In genomic region chr17:1413281-1413791, GRCh38 we compare ENCODE assay signal across 9 cellular contexts.
A peak's percentile ranks its signal among the peaks of the same experiment; 100 is the strongest.
DNase-seq lines count a peak whose midpoint lies in the region; ATAC-seq and TF ChIP-seq lines count a peak whose summit lies in the region.
"Had no signal": no experiment of that assay in that cellular context is flagged by ENCODE, and none has a peak within 500 bp of the region (broad histone marks: within the 10 kb centered on the region; RNA-seq: fewer than 3 reads in every experiment).

No MANE protein-coding gene starts in this region.

- H3K9me3 Mint-ChIP-seq in stimulated activated naive CD8-positive, alpha-beta T cell treated with anti-CD3 and anti-CD28 coated beads, Interleukin-15, amount 100 ng/mL, for 72 hours: no peaks in the 10 kb centered on the region
- H3K9me3 Mint-ChIP-seq: CD8-positive, alpha-beta T cell had no signal

- H3K4me3 ChIP-seq in AG10803 (ENCODE audit: low read length): no peak overlapping the region

- H3K27me3 Mint-ChIP-seq in stimulated activated naive CD8-positive, alpha-beta T cell treated with anti-CD3 and anti-CD28 coated beads, Interleukin-15, amount 100 ng/mL, for 72 hours: no peaks in the 10 kb centered on the region

- H3K4me3 Mint-ChIP-seq in stimulated activated naive CD8-positive, alpha-beta T cell treated with anti-CD3 and anti-CD28 coated beads, Interleukin-15, amount 100 ng/mL, for 72 hours: no peak overlapping the region
- H3K4me3 Mint-ChIP-seq: CD8-positive, alpha-beta T cell had no signal

- H3K27ac Mint-ChIP-seq in stimulated activated naive CD8-positive, alpha-beta T cell treated with anti-CD3 and anti-CD28 coated beads, Interleukin-15, amount 100 ng/mL, for 72 hours: peak overlapping the region in 1 of 2 donors; percentile 54
- H3K27ac Mint-ChIP-seq: CD8-positive, alpha-beta T cell had no signal

- no peak for TF ChIP-seq CTCF in AG10803 (conservative IDR thresholded peaks at IDR 0.05; ENCODE audit: low read length)

- no peaks in the 10 kb centered on the region for H3K4me1 Mint-ChIP-seq in stimulated activated naive CD8-positive, alpha-beta T cell treated with anti-CD3 and anti-CD28 coated beads, Interleukin-15, amount 100 ng/mL, for 72 hours

- DNase-seq in AG10803 (ENCODE audit: low read depth): peak; percentile 66
- DNase-seq in NCI-H146 treated with DMSO at 0.1 percent for 48 hours (lab: John Stamatoyannopoulos, UW; ENCODE audit: unreplicated experiment): peak; percentile 13
- peak; percentile 93 for DNase-seq in astrocyte of the hippocampus (ENCODE audit: low read depth, low spot score)
- peak; percentile 22 for DNase-seq in left kidney (ENCODE audit: low read depth, low spot score)
- DNase-seq in stimulated activated naive CD8-positive, alpha-beta T cell treated with anti-CD3 and anti-CD28 coated beads, Interleukin-15, amount 100 ng/mL, for 72 hours: no peak
- no peak for DNase-seq in activated CD8-positive, alpha-beta memory T cell treated with anti-CD3 and anti-CD28 coated beads, Interleukin-2, amount 50 U/mL, for 4 hours
- DNase-seq: CD8-positive, alpha-beta T cell had no signal

- ATAC-seq in GM21360 (IDR thresholded peaks at IDR 0.05; ENCODE audit: unreplicated experiment) (no peak), GM21619 (IDR thresholded peaks at IDR 0.05; ENCODE audit: unreplicated experiment) (no peak)
- ATAC-seq in stimulated activated naive CD8-positive, alpha-beta T cell treated with anti-CD3 and anti-CD28 coated beads, Interleukin-15, amount 100 ng/mL, for 72 hours: no peak
- ATAC-seq: CD8-positive, alpha-beta T cell had no signal

Comparison
In these comparisons a context has a peak if more than half of its experiments do, and no peak if none do; other contexts are left out.
1. DNase-seq: peak in AG10803 (single experiment), NCI-H146 treated with DMSO at 0.1 percent for 48 hours (single experiment), astrocyte of the hippocampus (single experiment) and left kidney (single experiment); none in stimulated activated naive CD8-positive, alpha-beta T cell treated with anti-CD3 and anti-CD28 coated beads, Interleukin-15, amount 100 ng/mL, for 72 hours (0 of 2) and activated CD8-positive, alpha-beta memory T cell treated with anti-CD3 and anti-CD28 coated beads, Interleukin-2, amount 50 U/mL, for 4 hours (single experiment).